In genomic region chr12:8913702-8914032, GRCh38 we compare ENCODE assay signal across 8 cellular contexts. TPM values are rescaled to one million over a fixed set of nuclear protein-coding genes. Genes with fewer than 3 reads are reported as not detected.
DNase-seq lines count a peak whose midpoint lies in the region; TF ChIP-seq lines count a peak whose summit lies in the region.

No MANE protein-coding gene starts in this region.

- H3K4me1 ChIP-seq in Peyer's patch (peaks cover 0 to 17% (median 2%) of the 10 kb centered on the region in 4 donors), rectal smooth muscle tissue (ENCODE audit: control insufficient read depth, insufficient read depth, low read length) (peaks cover 7% of the 10 kb centered on the region)

- TF ChIP-seq CTCF in GM20000 (IDR thresholded peaks at IDR 0.05; ENCODE audit: extremely low read depth, missing control alignments) (no peak), Peyer's patch (IDR thresholded peaks at IDR 0.05) (no peak), epithelial cell of proximal tubule (conservative IDR thresholded peaks at IDR 0.05; ENCODE audit: low read depth, low read length) (no peak)

- no peaks in the 10 kb centered on the region for H3K9me3 ChIP-seq in Peyer's patch

- no peaks in the 10 kb centered on the region for H3K36me3 ChIP-seq in Peyer's patch
- H3K36me3 ChIP-seq in rectal smooth muscle tissue (ENCODE audit: control insufficient read depth, insufficient read depth, low read length), result no peaks in the 10 kb centered on the region

- H3K4me3 ChIP-seq in Peyer's patch, result peak overlapping the region; percentile 64 to 88 (median 66)
- H3K4me3 ChIP-seq in epithelial cell of proximal tubule (ENCODE audit: low read depth, low read length), result peak overlapping the region; percentile 82
- peak overlapping the region; percentile 88 for H3K4me3 ChIP-seq in rectal smooth muscle tissue (ENCODE audit: low read length)

- peak overlapping the region; percentile 43 for H3K9ac ChIP-seq in rectal smooth muscle tissue (ENCODE audit: low read length)

- TF ChIP-seq POLR2A in Peyer's patch (IDR thresholded peaks at IDR 0.05), result no peak

- no peaks in the 10 kb centered on the region for H3K27me3 ChIP-seq in Peyer's patch
- H3K27me3 ChIP-seq in rectal smooth muscle tissue (ENCODE audit: control insufficient read depth, insufficient read depth, low read length), result no peaks in the 10 kb centered on the region

- H3K27ac ChIP-seq in Peyer's patch (peak overlapping the region; percentile 73 to 88 (median 79)), rectal smooth muscle tissue (ENCODE audit: low read depth, low read length) (peak overlapping the region; percentile 95)

- DNase-seq in GM20000 (ENCODE audit: low spot score) (peak; percentile 18), Peyer's patch (no peak), epithelial cell of proximal tubule (ENCODE audit: low read depth) (no peak), UCSD-AML1 (lab: John Stamatoyannopoulos, UW; ENCODE audit: unreplicated experiment) (no peak), SW 1271 (lab: John Stamatoyannopoulos, UW) (no peak), OCI-M1 (lab: John Stamatoyannopoulos, UW) (no peak)
- DNase-seq in activated CD4-positive, alpha-beta T cell treated with anti-CD3 and anti-CD28 coated beads, Interleukin-2, amount 50 U/mL, for 4 hours, result no peak

RNA-seq across cellular contexts. Expression of gene PHC1, which starts 0.6 kb away (rescaled TPM):
- 10 to 100 TPM; 11.2 to 52.8 (median 31.0) TPM for total RNA-seq in Peyer's patch
- 24.4 and 31.0 TPM in 2 replicates for total RNA-seq in epithelial cell of proximal tubule

RNA-seq across cellular contexts. Expression of gene M6PR, which starts 35.8 kb away (rescaled TPM):
- total RNA-seq in Peyer's patch (10 to 100 TPM; 52.0 to 73.7 (median 59.1) TPM), epithelial cell of proximal tubule (114 and 118 TPM in 2 replicates)
